12 cellular contexts compared by ENCODE assay signal in the genomic region with DNA sequence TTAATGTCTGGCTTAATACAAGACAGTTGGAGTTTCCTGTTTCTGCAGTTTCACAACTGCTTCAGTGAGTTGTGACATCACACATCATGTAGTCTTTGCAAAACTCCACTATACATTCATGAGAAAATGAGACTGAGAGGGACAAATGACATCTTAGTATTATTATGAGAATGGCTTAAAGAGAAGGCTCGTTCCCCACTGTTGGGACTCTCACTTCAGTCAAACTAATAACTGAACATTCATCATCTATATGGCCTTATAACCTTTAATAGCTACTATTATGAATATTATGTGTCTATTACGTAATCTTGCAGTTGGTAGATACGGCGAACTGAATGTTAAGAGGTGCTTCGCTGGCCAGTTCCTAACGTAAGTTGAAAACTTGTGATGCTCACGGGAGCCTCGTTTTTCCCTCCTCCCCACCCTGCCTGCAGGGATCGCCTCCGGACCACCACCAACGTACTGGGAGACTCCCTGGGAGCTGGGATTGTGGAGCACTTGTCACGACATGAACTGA.
DNase-seq lines count a peak whose midpoint lies in the region; ATAC-seq lines count a peak whose summit lies in the region.
"Had no signal": no experiment of that assay in that cellular context is flagged by ENCODE, and none has a peak within 500 bp of the region (broad histone marks: within the 10 kb centered on the region; RNA-seq: fewer than 3 reads in every experiment).

No MANE protein-coding gene starts in this region.

- no peaks in the 10 kb centered on the region for H3K79me1 ChIP-seq in mesenchymal stem cell (replicated peaks; ENCODE audit: low read length, poor library complexity, severe bottlenecking)

- H2BK12ac ChIP-seq in mesenchymal stem cell (ENCODE audit: low read length in 2 of 2), result no peak overlapping the region

- no peak overlapping the region for H3K27ac ChIP-seq in mesenchymal stem cell (ENCODE audit: low read length, poor library complexity, severe bottlenecking)
- H3K27ac ChIP-seq in effector memory CD4-positive, alpha-beta T cell (ENCODE audit: insufficient read depth, low read length, poor library complexity, severe bottlenecking), result no peak overlapping the region

- H3K36me3 ChIP-seq in mesenchymal stem cell (ENCODE audit: control insufficient read depth in 1 of 2, insufficient read depth in 2 of 2, low read depth in 1 of 2, low read length in 2 of 2), result peaks cover 5 to 55% of the 10 kb centered on the region in 2 experiments
- H3K36me3 ChIP-seq in effector memory CD4-positive, alpha-beta T cell (ENCODE audit: control insufficient read depth, insufficient read depth, low read length), result no peaks in the 10 kb centered on the region

- peaks cover 5% of the 10 kb centered on the region for H3K4me1 ChIP-seq in mesenchymal stem cell (ENCODE audit: control insufficient read depth, insufficient read depth, low read depth, low read length)
- no peaks in the 10 kb centered on the region for H3K4me1 ChIP-seq in effector memory CD4-positive, alpha-beta T cell (ENCODE audit: control insufficient read depth, insufficient read depth, low read length, poor library complexity, severe bottlenecking)

- no peak overlapping the region for H3K14ac ChIP-seq in mesenchymal stem cell (ENCODE audit: low read length in 2 of 2)

- H3K18ac ChIP-seq in mesenchymal stem cell (ENCODE audit: low read depth in 1 of 2, low read length in 2 of 2), result no peak overlapping the region

- ATAC-seq in GM18499 (IDR thresholded peaks at IDR 0.05; ENCODE audit: insufficient read depth, unreplicated experiment), result peak; percentile 43
- peak; percentile 29 for ATAC-seq in HG02981 (IDR thresholded peaks at IDR 0.05; ENCODE audit: unreplicated experiment)
- no peak for ATAC-seq in GM18873 (IDR thresholded peaks at IDR 0.05; ENCODE audit: low FRiP score, unreplicated experiment)

- no peak overlapping the region for H2BK5ac ChIP-seq in mesenchymal stem cell (ENCODE audit: low read depth, low read length, poor library complexity, severe bottlenecking)

- H3K27me3 ChIP-seq in mesenchymal stem cell (ENCODE audit: control insufficient read depth in 1 of 2, insufficient read depth in 1 of 2, low read length in 2 of 2), result no peaks in the 10 kb centered on the region
- H3K27me3 ChIP-seq in effector memory CD4-positive, alpha-beta T cell (replicated peaks; ENCODE audit: control insufficient read depth, insufficient read depth, low read length, poor library complexity, severe bottlenecking), result peaks cover 4% of the 10 kb centered on the region

- no peak overlapping the region for H3K4me3 ChIP-seq in mesenchymal stem cell (ENCODE audit: insufficient read depth in 1 of 2, low read depth in 1 of 2, low read length in 2 of 2)
- H3K4me3 ChIP-seq in effector memory CD4-positive, alpha-beta T cell (ENCODE audit: insufficient read depth, low read depth, low read length, poor library complexity, severe bottlenecking), result no peak overlapping the region

- H3K4ac ChIP-seq in mesenchymal stem cell (ENCODE audit: low read depth in 1 of 2, low read length in 2 of 2), result no peak overlapping the region

- no peak overlapping the region for H4K91ac ChIP-seq in mesenchymal stem cell (ENCODE audit: low read length)

- no peak overlapping the region for H2AFZ ChIP-seq in mesenchymal stem cell (ENCODE audit: low read depth, low read length)

- H4K8ac ChIP-seq in mesenchymal stem cell (ENCODE audit: low read length), result no peak overlapping the region

- no peak overlapping the region for H3K4me2 ChIP-seq in mesenchymal stem cell (ENCODE audit: low read length, poor library complexity, severe bottlenecking)

- H2BK120ac ChIP-seq in mesenchymal stem cell (ENCODE audit: low read depth, low read length), result no peak overlapping the region

- 91% methylated on average over 8 of the region's 12 CpGs for WGBS in mesenchymal stem cell

- H3K9ac ChIP-seq in mesenchymal stem cell (ENCODE audit: low read length), result no peak overlapping the region

- peak; percentile 75 for DNase-seq in NOMO-1 treated with dmso at 0.1 percent for 144 hours (lab: John Stamatoyannopoulos, UW; ENCODE audit: unreplicated experiment)
- peak; percentile 14 for DNase-seq in mesenchymal stem cell
- DNase-seq in NCI-H2107 treated with DMSO at 0.1 percent for 48 hours (lab: John Stamatoyannopoulos, UW; ENCODE audit: unreplicated experiment), result no peak
- no peak for DNase-seq in DMS153 treated with DMSO at 0.1 percent for 48 hours (lab: John Stamatoyannopoulos, UW; ENCODE audit: unreplicated experiment)
- no peak for DNase-seq in effector memory CD4-positive, alpha-beta T cell
- DNase-seq: activated naive CD4-positive, alpha-beta T cell treated with anti-CD3 and anti-CD28 coated beads, Interleukin-2, amount 50 U/mL, for 16 hours; central memory CD4-positive, alpha-beta T cell; NCI-H1048; NCI-H526 treated with DMSO at 0.1 percent for 48 hours had no signal

- H3K9me3 ChIP-seq in mesenchymal stem cell (ENCODE audit: control insufficient read depth, low read length), result no peaks in the 10 kb centered on the region
- no peaks in the 10 kb centered on the region for H3K9me3 ChIP-seq in effector memory CD4-positive, alpha-beta T cell (ENCODE audit: control insufficient read depth, low read length)

- no peak overlapping the region for H3K23ac ChIP-seq in mesenchymal stem cell (ENCODE audit: low read length in 2 of 2)

- H2BK15ac ChIP-seq in mesenchymal stem cell (ENCODE audit: low read depth, poor library complexity, severe bottlenecking), result no peak overlapping the region

- no peak overlapping the region for H2AK5ac ChIP-seq in mesenchymal stem cell (ENCODE audit: low read length, severe bottlenecking)

Comparison
In these comparisons a context has a peak if more than half of its experiments do, and no peak if none do; other contexts are left out.
1. DNase-seq: peak in NOMO-1 treated with dmso at 0.1 percent for 144 hours (single experiment) and mesenchymal stem cell (single experiment); none in NCI-H2107 treated with DMSO at 0.1 percent for 48 hours (single experiment), DMS153 treated with DMSO at 0.1 percent for 48 hours (single experiment) and effector memory CD4-positive, alpha-beta T cell (0 of 3).